21 cellular contexts compared by ENCODE assay signal in the genomic region with DNA sequence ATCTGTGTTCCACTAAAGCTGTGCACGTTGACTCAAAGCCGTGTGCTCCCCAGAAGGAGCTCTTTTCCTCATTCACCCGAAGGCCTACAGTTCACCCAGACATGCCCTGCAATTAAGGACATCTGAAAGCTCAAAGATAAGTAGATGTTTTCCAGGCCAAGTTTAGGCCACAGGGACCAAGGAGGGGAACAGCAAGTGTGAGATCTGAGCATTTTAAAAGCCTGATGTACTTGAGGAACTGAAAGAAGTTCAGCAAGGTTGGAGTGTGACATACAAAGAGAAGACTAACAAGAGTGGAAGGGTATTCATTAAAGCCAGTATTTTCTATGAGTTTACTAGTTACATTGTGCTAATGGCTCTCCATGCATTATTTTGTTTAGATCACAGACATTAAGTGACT.
DNase-seq lines count a peak whose midpoint lies in the region; ATAC-seq, FAIRE-seq and TF ChIP-seq lines count a peak whose summit lies in the region.
"Had no signal": no experiment of that assay in that cellular context is flagged by ENCODE, and none has a peak within 500 bp of the region (broad histone marks: within the 10 kb centered on the region; RNA-seq: fewer than 3 reads in every experiment).

No MANE protein-coding gene starts in this region.

- H3K9ac ChIP-seq in GM12878 (ENCODE audit: control insufficient read depth, insufficient read depth, low read length): no peak overlapping the region

- in situ Hi-C loops in GM12878 (cut with MboI): no loop called here

- CTCF ChIA-PET in GM12878 (lab: Yijun Ruan, JAX): interaction anchor here (1.0 to 6.3 kb wide), 4 partner anchors 8 to 734 kb away, joined by 3 to 62 read pairs (median 10); no protein-coding TSS in a partner anchor

- no peaks in the 10 kb centered on the region for H3K9me3 ChIP-seq in GM12878 (replicated peaks; ENCODE audit: control insufficient read depth, insufficient read depth, low read length)

- 42% methylated on average over 3 of the region's 3 CpGs for WGBS in GM12878 (ENCODE audit: insufficient coverage, insufficient replicate concordance, low lambda C conversion rate, missing lambda C conversion rate)

- H3K4me1 ChIP-seq in GM12878 (ENCODE audit: control insufficient read depth, insufficient read depth, low read length): peaks cover 26% of the 10 kb centered on the region

- no peaks in the 10 kb centered on the region for H4K20me1 ChIP-seq in GM12878 (ENCODE audit: control insufficient read depth, insufficient read depth)

- DNase-seq in GM18507 (ENCODE audit: extremely low spot score, insufficient read length, low read depth) (no peak), NOMO-1 treated with DMSO at 0.1 percent for 48 hours (lab: John Stamatoyannopoulos, UW; ENCODE audit: unreplicated experiment) (peak; percentile 58), GM12878 (ENCODE audit: low read depth, low spot score) (no peak)
- DNase-seq in activated CD4-positive, alpha-beta T cell treated with anti-CD3 and anti-CD28 coated beads for 4 hours: no peak
- DNase-seq in activated T-cell treated with anti-CD3 and anti-CD28 coated beads, Interleukin-2, amount 50 U/mL, for 24 hours: no peak
- DNase-seq: Calu3; CD4-positive, alpha-beta memory T cell; DMS53; KG1; NCI-H187; NCI-H345; NCI-H526 treated with DMSO at 0.1 percent for 48 hours; NK-92 treated with Interleukin-12 subunit alpha and Interleukin-12 subunit beta, amount 100 ng/mL, for 24 hours; SHP77 treated with DMSO at 0.1 percent for 48 hours; T-helper 17 cell had no signal

- H3K27ac Mint-ChIP-seq in stimulated activated memory B cell treated with anti-CD40 and anti-IgM and Interleukin-4, amounts not matched to agents 10 μg/mL and 1 μg/mL and 100 μg/mL, for 72 hours: peak overlapping the region; percentile 11
- no peak overlapping the region for H3K27ac Mint-ChIP-seq in activated T-cell treated with anti-CD3 and anti-CD28 coated beads, Interleukin-2, amount 50 U/mL, for 24 hours
- H3K27ac Mint-ChIP-seq: B cell, T-helper 17 cell had no signal

- TF ChIP-seq RAD21 in GM12878 (IDR thresholded peaks at IDR 0.05; ENCODE audit: insufficient read depth, low read depth, low read length): no peak

- H3K79me2 ChIP-seq in GM12878 (ENCODE audit: control insufficient read depth, insufficient read depth, low read length): no peaks in the 10 kb centered on the region

- peaks cover 39% of the 10 kb centered on the region for H3K4me1 Mint-ChIP-seq in stimulated activated memory B cell treated with anti-CD40 and anti-IgM and Interleukin-4, amounts not matched to agents 10 μg/mL and 1 μg/mL and 100 μg/mL, for 72 hours
- peaks cover 27% of the 10 kb centered on the region for H3K4me1 Mint-ChIP-seq in activated T-cell treated with anti-CD3 and anti-CD28 coated beads, Interleukin-2, amount 50 U/mL, for 24 hours (ENCODE audit: low read depth)

- no peak for TF ChIP-seq POLR2A in GM12878 (IDR thresholded peaks at IDR 0.05; ENCODE audit: low read depth, low read length)

- POLR2A ChIA-PET in GM12878 (lab: Charles Lee): interaction anchor here (0.8 to 15.0 kb wide), 4 partner anchors 8 to 146 kb away, joined by 3 to 178 read pairs (median 4); no protein-coding TSS in a partner anchor

- peak overlapping the region; percentile 41; the same call in 1 of the 2 replicates for H2AFZ ChIP-seq in GM12878 (ENCODE audit: control insufficient read depth, low read depth, low read length)

- H3K36me3 Mint-ChIP-seq in stimulated activated memory B cell treated with anti-CD40 and anti-IgM and Interleukin-4, amounts not matched to agents 10 μg/mL and 1 μg/mL and 100 μg/mL, for 72 hours: no peaks in the 10 kb centered on the region
- H3K36me3 Mint-ChIP-seq in activated T-cell treated with anti-CD3 and anti-CD28 coated beads, Interleukin-2, amount 50 U/mL, for 24 hours (ENCODE audit: low read depth): no peaks in the 10 kb centered on the region
- H3K36me3 Mint-ChIP-seq: CD4-positive, alpha-beta memory T cell had no signal

- H3K27me3 Mint-ChIP-seq in stimulated activated memory B cell treated with anti-CD40 and anti-IgM and Interleukin-4, amounts not matched to agents 10 μg/mL and 1 μg/mL and 100 μg/mL, for 72 hours: no peaks in the 10 kb centered on the region
- H3K27me3 Mint-ChIP-seq in activated T-cell treated with anti-CD3 and anti-CD28 coated beads, Interleukin-2, amount 50 U/mL, for 24 hours: no peaks in the 10 kb centered on the region
- H3K27me3 Mint-ChIP-seq: B cell; CD4-positive, alpha-beta memory T cell; T-helper 17 cell had no signal

- intact Hi-C loops in GM12878 (cut with micrococcal nuclease; ENCODE audit: unreplicated experiment): loop anchor here (10.0 kb wide), 1 partner anchor 417 kb away; the partner anchor contains the start of genes EAF2 and IQCB1

- no peaks in the 10 kb centered on the region for H3K9me3 Mint-ChIP-seq in stimulated activated memory B cell treated with anti-CD40 and anti-IgM and Interleukin-4, amounts not matched to agents 10 μg/mL and 1 μg/mL and 100 μg/mL, for 72 hours
- no peaks in the 10 kb centered on the region for H3K9me3 Mint-ChIP-seq in activated T-cell treated with anti-CD3 and anti-CD28 coated beads, Interleukin-2, amount 50 U/mL, for 24 hours
- H3K9me3 Mint-ChIP-seq: CD4-positive, alpha-beta memory T cell had no signal

- H3K4me2 ChIP-seq in GM12878 (ENCODE audit: control insufficient read depth, insufficient read depth): peak overlapping the region; percentile 14; the same call in 1 of the 2 replicates

- no peaks in the 10 kb centered on the region for H3K36me3 ChIP-seq in GM12878 (ENCODE audit: control insufficient read depth in 2 of 2, insufficient read depth in 2 of 2, low read length in 1 of 2)

- FAIRE-seq in GM18507 (lab: Jason Lieb, UNC): peak; percentile 39
- FAIRE-seq in GM12878 (lab: Jason Lieb, UNC): no peak
- FAIRE-seq: H1, HepG2, RCC 7860 had no signal

- no peaks in the 10 kb centered on the region for H3K27me3 ChIP-seq in GM12878 (replicated peaks in 1 of 2; ENCODE audit: control insufficient read depth in 2 of 2, insufficient read depth in 2 of 2, low read length in 1 of 2)

- H3K4me3 ChIP-seq in GM12878: no peak overlapping the region

- BruUV-seq in GM12878 (replicated peaks; lab: Mats Ljungman, UMichigan): no TSS peak

- H3K27ac ChIP-seq in GM12878 (ENCODE audit: control insufficient read depth, insufficient read depth): no peak overlapping the region

- no peak for TF ChIP-seq CTCF in GM12878 (IDR thresholded peaks at IDR 0.05 in 2 of 3, conservative IDR thresholded peaks at IDR 0.05 in 1 of 3; ENCODE audit: control insufficient read depth in 2 of 3, extremely low read depth in 1 of 3, insufficient read depth in 1 of 3, low read depth in 3 of 3, low read length in 3 of 3)

- SMC1A ChIA-PET in GM12878 (lab: Charles Lee; ENCODE audit: uncharacterized antibody, unreplicated experiment): interaction anchor here (0.7 to 15.2 kb wide), 6 partner anchors 8 to 173 kb away, joined by 3 to 262 read pairs (median 22); no protein-coding TSS in a partner anchor

- no peak for TF ChIP-seq EP300 in GM12878 (IDR thresholded peaks at IDR 0.05; ENCODE audit: borderline replicate concordance in 1 of 2, control insufficient read depth in 1 of 2, low read depth in 2 of 2, low read length in 2 of 2)

- ATAC-seq in GM12878: peak; percentile 41
- ATAC-seq in stimulated activated memory B cell treated with anti-CD40 and anti-IgM and Interleukin-4, amounts not matched to agents 10 μg/mL and 1 μg/mL and 100 μg/mL, for 72 hours: no peak
- ATAC-seq in HG03439 (IDR thresholded peaks at IDR 0.05; ENCODE audit: unreplicated experiment): no peak
- ATAC-seq: HepG2, T-helper 17 cell had no signal

- H3K4me3 Mint-ChIP-seq in stimulated activated memory B cell treated with anti-CD40 and anti-IgM and Interleukin-4, amounts not matched to agents 10 μg/mL and 1 μg/mL and 100 μg/mL, for 72 hours: no peak overlapping the region
- no peak overlapping the region for H3K4me3 Mint-ChIP-seq in activated T-cell treated with anti-CD3 and anti-CD28 coated beads, Interleukin-2, amount 50 U/mL, for 24 hours
- H3K4me3 Mint-ChIP-seq: B cell; CD4-positive, alpha-beta memory T cell; T-helper 17 cell had no signal

- RAD21 ChIA-PET in GM12878 (lab: Charles Lee; ENCODE audit: unreplicated experiment): interaction anchor here (0.8 to 15.8 kb wide), 8 partner anchors 18 to 177 kb away, joined by 3 to 441 read pairs (median 3); no protein-coding TSS in a partner anchor

TF ChIP-seq in GM12878, 131 proteins besides CTCF, POLR2A, EP300 and RAD21 (continues in another document):
- TF ChIP-seq IKZF2 (IDR thresholded peaks at IDR 0.05) (peak; percentile 61 to 63; a peak in 2 of 4 replicates), SPI1 (IDR thresholded peaks at IDR 0.05; ENCODE audit: borderline replicate concordance, insufficient read depth, low read depth, low read length) (peak; percentile 83), RFX5 (IDR thresholded peaks at IDR 0.05; ENCODE audit: low read depth, low read length) (no peak), BHLHE40 (IDR thresholded peaks at IDR 0.05; ENCODE audit: borderline replicate concordance in 1 of 2, low read depth in 2 of 2, low read length in 1 of 2) (0 out of 4 replicates have a peak, but pooled peaks of 1 of the 2 experiments have one; percentile 20)
- TF ChIP-seq, protein P1, sequence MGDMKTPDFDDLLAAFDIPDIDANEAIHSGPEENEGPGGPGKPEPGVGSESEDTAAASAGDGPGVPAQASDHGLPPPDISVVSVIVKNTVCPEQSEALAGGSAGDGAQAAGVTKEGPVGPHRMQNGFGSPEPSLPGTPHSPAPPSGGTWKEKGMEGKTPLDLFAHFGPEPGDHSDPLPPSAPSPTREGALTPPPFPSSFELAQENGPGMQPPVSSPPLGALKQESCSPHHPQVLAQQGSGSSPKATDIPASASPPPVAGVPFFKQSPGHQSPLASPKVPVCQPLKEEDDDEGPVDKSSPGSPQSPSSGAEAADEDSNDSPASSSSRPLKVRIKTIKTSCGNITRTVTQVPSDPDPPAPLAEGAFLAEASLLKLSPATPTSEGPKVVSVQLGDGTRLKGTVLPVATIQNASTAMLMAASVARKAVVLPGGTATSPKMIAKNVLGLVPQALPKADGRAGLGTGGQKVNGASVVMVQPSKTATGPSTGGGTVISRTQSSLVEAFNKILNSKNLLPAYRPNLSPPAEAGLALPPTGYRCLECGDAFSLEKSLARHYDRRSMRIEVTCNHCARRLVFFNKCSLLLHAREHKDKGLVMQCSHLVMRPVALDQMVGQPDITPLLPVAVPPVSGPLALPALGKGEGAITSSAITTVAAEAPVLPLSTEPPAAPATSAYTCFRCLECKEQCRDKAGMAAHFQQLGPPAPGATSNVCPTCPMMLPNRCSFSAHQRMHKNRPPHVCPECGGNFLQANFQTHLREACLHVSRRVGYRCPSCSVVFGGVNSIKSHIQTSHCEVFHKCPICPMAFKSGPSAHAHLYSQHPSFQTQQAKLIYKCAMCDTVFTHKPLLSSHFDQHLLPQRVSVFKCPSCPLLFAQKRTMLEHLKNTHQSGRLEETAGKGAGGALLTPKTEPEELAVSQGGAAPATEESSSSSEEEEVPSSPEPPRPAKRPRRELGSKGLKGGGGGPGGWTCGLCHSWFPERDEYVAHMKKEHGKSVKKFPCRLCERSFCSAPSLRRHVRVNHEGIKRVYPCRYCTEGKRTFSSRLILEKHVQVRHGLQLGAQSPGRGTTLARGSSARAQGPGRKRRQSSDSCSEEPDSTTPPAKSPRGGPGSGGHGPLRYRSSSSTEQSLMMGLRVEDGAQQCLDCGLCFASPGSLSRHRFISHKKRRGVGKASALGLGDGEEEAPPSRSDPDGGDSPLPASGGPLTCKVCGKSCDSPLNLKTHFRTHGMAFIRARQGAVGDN (IDR thresholded peaks at IDR 0.05): peak; percentile 71
